ENCODE assay signal across 22 cellular contexts in genomic region chr2:96669539-96670215, GRCh38. TPM values are rescaled to one million over a fixed set of nuclear protein-coding genes. Genes with fewer than 3 reads are reported as not detected.
DNase-seq lines count a peak whose midpoint lies in the region; ATAC-seq, FAIRE-seq and TF ChIP-seq lines count a peak whose summit lies in the region.
"Had no signal": no experiment of that assay in that cellular context is flagged by ENCODE, and none has a peak within 500 bp of the region (broad histone marks: within the 10 kb centered on the region; RNA-seq: fewer than 3 reads in every experiment).

No MANE protein-coding gene starts in this region.

- no peak for TF ChIP-seq CTCF in CD14-positive monocyte (IDR thresholded peaks at IDR 0.05)
- no peak for TF ChIP-seq CTCF in WTC11 (IDR thresholded peaks at IDR 0.05)

- intact Hi-C loops in CD14-positive monocyte (cut with micrococcal nuclease) = loop anchor here in 1 of 2 donors (5.0 to 10.0 kb wide), 2 partner anchors 37 to 55 kb away; no protein-coding TSS in a partner anchor

- FAIRE-seq in HTR-8/SVneo (lab: Jason Lieb, UNC) = peak; percentile 55
- FAIRE-seq: A204.1, D721Med, RCC 7860 had no signal

- H3K4me2 ChIP-seq in trophoblast cell (ENCODE audit: low read length) = no peak overlapping the region

- H3K9me3 ChIP-seq in trophoblast cell (ENCODE audit: insufficient read depth, low read depth, low read length) = no peaks in the 10 kb centered on the region

- ATAC-seq in WTC11 (peak; percentile 28; the same call in 1 of the 2 replicates), HG03432 (IDR thresholded peaks at IDR 0.05; ENCODE audit: unreplicated experiment) (no peak)

- H3K4ac ChIP-seq in trophoblast cell (ENCODE audit: low read depth, low read length) = no peak overlapping the region

- peaks cover 1% of the 10 kb centered on the region for H3K79me1 ChIP-seq in trophoblast cell (ENCODE audit: low read length)

- H3K4me1 Mint-ChIP-seq in CD14-positive monocyte = peaks cover 19% of the 10 kb centered on the region
- H3K4me1 Mint-ChIP-seq in WTC11 = peaks cover 3% of the 10 kb centered on the region; the same call in 1 of the 2 replicates

- H3K14ac ChIP-seq in trophoblast cell (ENCODE audit: low read length) = no peak overlapping the region

- no CpG with 5 or more reads among the region's 15 CpGs for WGBS in trophoblast cell (ENCODE audit: extremely low coverage, insufficient coverage, insufficient read length)

- peaks cover 4 to 5% of the 10 kb centered on the region in 2 experiments for H3K4me1 ChIP-seq in trophoblast cell (ENCODE audit: control insufficient read depth in 1 of 2, insufficient read depth in 2 of 2, low read length in 2 of 2)
- H3K4me1 ChIP-seq: SJCRH30 had no signal

- no peak overlapping the region for H3K27ac ChIP-seq in trophoblast cell (ENCODE audit: low read depth, low read length)
- H3K27ac ChIP-seq: SJCRH30 had no signal

- no peak overlapping the region for H3K23ac ChIP-seq in trophoblast cell (ENCODE audit: low read length)

- no peak overlapping the region for H3K9ac ChIP-seq in trophoblast cell (ENCODE audit: low read length)

- DNase-seq in CD14-positive monocyte (ENCODE audit: low spot score) = peak; percentile 29
- DNase-seq in HTR-8/SVneo (ENCODE audit: insufficient read length, low spot score) = no peak
- no peak for DNase-seq in WTC11 (ENCODE audit: low spot score)
- peak; percentile 59 to 73 for DNase-seq in trophoblast cell
- DNase-seq in NCI-H1048 (lab: John Stamatoyannopoulos, UW) = no peak
- no peak for DNase-seq in erythroblast (lab: John Stamatoyannopoulos, UW)
- DNase-seq: DMS53, EL, H9, NCI-H1105, NCI-H146, NCI-H2029, NCI-H2227 treated with DMSO at 0.1 percent for 48 hours, NCI-H510A, NCI-H82, SJCRH30 had no signal

- no peak for TF ChIP-seq POLR2A in erythroblast (IDR thresholded peaks at IDR 0.05; ENCODE audit: low read length)

- no peak overlapping the region for H3K27ac Mint-ChIP-seq in CD14-positive monocyte
- no peak overlapping the region for H3K27ac Mint-ChIP-seq in WTC11

- no peak overlapping the region for H4K8ac ChIP-seq in trophoblast cell (ENCODE audit: low read depth, low read length)

- H3K36me3 Mint-ChIP-seq in CD14-positive monocyte = no peaks in the 10 kb centered on the region
- H3K36me3 Mint-ChIP-seq in WTC11 = no peaks in the 10 kb centered on the region

- no peak overlapping the region for H2BK5ac ChIP-seq in trophoblast cell (ENCODE audit: low read depth, low read length, poor library complexity)

- H3K27me3 Mint-ChIP-seq in CD14-positive monocyte (ENCODE audit: low read depth in 3 of 3) (peaks cover 0 to 4% (median 2%) of the 10 kb centered on the region in 3 donors), WTC11 (ENCODE audit: low read depth) (no peaks in the 10 kb centered on the region)

- no peaks in the 10 kb centered on the region for H3K79me2 ChIP-seq in trophoblast cell (ENCODE audit: control insufficient read depth, insufficient read depth, low read length, poor library complexity)

- H3K4me3 Mint-ChIP-seq in CD14-positive monocyte = no peak overlapping the region
- no peak overlapping the region for H3K4me3 Mint-ChIP-seq in WTC11
- H3K4me3 Mint-ChIP-seq: H9 had no signal

- H2AFZ ChIP-seq in trophoblast cell (ENCODE audit: insufficient read depth, low read length, poor library complexity) = no peak overlapping the region

- H2BK120ac ChIP-seq in trophoblast cell (ENCODE audit: insufficient read depth, low read length, poor library complexity) = no peak overlapping the region

- H3K27me3 ChIP-seq in trophoblast cell (ENCODE audit: insufficient read depth, low read length) = no peaks in the 10 kb centered on the region

- H4K12ac ChIP-seq in trophoblast cell (ENCODE audit: low read depth, low read length) = no peak overlapping the region

- H3K18ac ChIP-seq in trophoblast cell (ENCODE audit: low read length) = no peak overlapping the region

- peak overlapping the region; percentile 38 for H2BK12ac ChIP-seq in trophoblast cell (ENCODE audit: low read length)

- H4K91ac ChIP-seq in trophoblast cell (ENCODE audit: low read depth, low read length) = no peak overlapping the region

- H3K4me3 ChIP-seq in trophoblast cell (ENCODE audit: low read depth, low read length) = no peak overlapping the region
- H3K4me3 ChIP-seq: SJCRH30 had no signal

- no peaks in the 10 kb centered on the region for H3K36me3 ChIP-seq in trophoblast cell (ENCODE audit: control insufficient read depth in 1 of 2, insufficient read depth in 2 of 2, low read length in 2 of 2)
- H3K36me3 ChIP-seq: SJCRH30 had no signal

- H3K9me3 Mint-ChIP-seq in CD14-positive monocyte (peaks cover 0 to under 1% (median 0%) of the 10 kb centered on the region in 7 donors), WTC11 (peaks cover 4% of the 10 kb centered on the region)

- CTCF ChIA-PET in WTC11 (lab: Charles Lee) = no interaction called here

- POLR2A ChIA-PET in WTC11 (lab: Charles Lee) = no interaction called here

- no peak overlapping the region for H2AK5ac ChIP-seq in trophoblast cell (ENCODE audit: low read length)

TF ChIP-seq in WTC11, 78 proteins besides CTCF, POLR2A, EP300 and RAD21:
- no peak for TF ChIP-seq MAX (CRISPR knock-in tag; IDR thresholded peaks at IDR 0.05)
- no peak for TF ChIP-seq AR (CRISPR knock-in tag; IDR thresholded peaks at IDR 0.05)
- TF ChIP-seq ATF3 (CRISPR knock-in tag; conservative IDR thresholded peaks at IDR 0.05) = no peak
- TF ChIP-seq GABPB1 (CRISPR knock-in tag; IDR thresholded peaks at IDR 0.05) = no peak
- TF ChIP-seq ZNF232 (CRISPR knock-in tag; IDR thresholded peaks at IDR 0.05) = no peak
- no peak for TF ChIP-seq ZMAT4 (CRISPR knock-in tag; IDR thresholded peaks at IDR 0.05)
- no peak for TF ChIP-seq NR2C2 (CRISPR knock-in tag; IDR thresholded peaks at IDR 0.05)
- no peak for TF ChIP-seq MYBL2 (CRISPR knock-in tag; IDR thresholded peaks at IDR 0.05)
- no peak for TF ChIP-seq ZNF396 (CRISPR knock-in tag; IDR thresholded peaks at IDR 0.05; ENCODE audit: borderline replicate concordance)
- TF ChIP-seq SMAD3 (CRISPR knock-in tag; IDR thresholded peaks at IDR 0.05; ENCODE audit: borderline replicate concordance) = no peak

RNA-seq across cellular contexts. Expression of gene FER1L5, which starts 27.1 kb away (rescaled TPM):
- not detected for polyA plus RNA-seq in CD14-positive monocyte
- 1.1 to 1.4 TPM (median 1.1 TPM) in 3 replicates for total RNA-seq in WTC11 (2021)
- polyA plus RNA-seq in trophoblast cell (2013) = 0.10 and 0.11 TPM in 2 replicates
- total RNA-seq: OCI-LY7; T-helper 1 cell treated with Interleukin-12 subunit alpha and Interleukin-12 subunit beta and Interleukin-4 antibody, amounts not matched to agents 30 ng/mL and 1 ng/mL, for 36 hours had no signal

RNA-seq across cellular contexts. Expression of gene KANSL3, which starts 31.6 kb away (rescaled TPM):
- 1 to 10 TPM; 2.5 to 7.2 TPM for polyA plus RNA-seq in CD14-positive monocyte
- 28.3 to 32.5 TPM (median 29.2 TPM) in 3 replicates for total RNA-seq in WTC11 (2021)
- polyA plus RNA-seq in trophoblast cell (2013) = 15.2 TPM in 2 replicates

Comparison
In these comparisons a context has a peak if more than half of its experiments do, and no peak if none do; other contexts are left out.
1. DNase-seq: peak in CD14-positive monocyte (single experiment) and trophoblast cell (2 of 2); none in HTR-8/SVneo (single experiment), WTC11 (single experiment), NCI-H1048 (single experiment) and erythroblast (0 of 2).